In genomic region chr5:843926-844325, GRCh38 we compare ENCODE assay signal across 1 cellular context.
TF ChIP-seq lines count a peak whose summit lies in the region.

No MANE protein-coding gene starts in this region.

TF ChIP-seq in HepG2, 621 proteins besides CTCF, POLR2A, EP300 and RAD21:
- TF ChIP-seq STAG1 (CRISPR knock-in tag; IDR thresholded peaks at IDR 0.05) (peak; percentile 62), ZNF768 (CRISPR knock-in tag; IDR thresholded peaks at IDR 0.05) (peak; percentile 12; the same call in 1 of the 2 replicates)
